Comparison of ENCODE assay signal across 9 cellular contexts in the genomic region with DNA sequence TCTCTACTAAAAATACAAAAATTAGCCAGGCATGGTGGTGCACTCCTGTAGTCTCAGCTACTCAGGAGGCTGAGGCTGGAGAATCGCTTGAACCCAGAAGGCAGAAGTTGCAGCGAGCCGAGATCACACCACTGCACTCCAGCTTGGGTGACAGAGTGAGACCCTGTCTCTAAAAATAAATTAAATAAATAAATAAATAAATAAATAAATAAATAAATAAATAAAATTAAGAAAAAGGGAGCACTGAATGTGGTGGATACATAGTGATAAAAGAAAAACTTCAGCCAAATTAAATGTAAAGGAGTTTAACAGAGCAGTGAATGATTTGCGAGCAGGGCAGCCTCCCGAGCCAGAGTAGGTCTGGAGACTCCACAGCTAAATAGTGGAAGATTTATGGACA. TPM values are rescaled to one million over a fixed set of nuclear protein-coding genes. Genes with fewer than 3 reads are reported as not detected.
"Had no signal": no experiment of that assay in that cellular context is flagged by ENCODE, and none has a peak within 500 bp of the region (broad histone marks: within the 10 kb centered on the region; RNA-seq: fewer than 3 reads in every experiment).

No MANE protein-coding gene starts in this region.

RNA-seq across cellular contexts. Expression of a gene that starts 6.8 kb away (rescaled TPM):
- total RNA-seq: activated B cell treated with CpG ODN at 0.5 μM for 24 hours; activated CD4-positive, alpha-beta memory T cell treated with anti-CD3 and anti-CD28 coated beads for 36 hours; activated CD8-positive, alpha-beta T cell treated with anti-CD3 and anti-CD28 coated beads for 36 hours; activated naive CD4-positive, alpha-beta T cell treated with anti-CD3 and anti-CD28 coated beads for 36 hours; activated naive CD8-positive, alpha-beta T cell treated with anti-CD3 and anti-CD28 coated beads, Interleukin-2, amount 10 ng/mL, durations not matched to agents 7 days and 5 days; ascending aorta; bronchial epithelial cell; chondrocyte had no signal

RNA-seq across cellular contexts. Expression of a gene that starts 24.4 kb away (rescaled TPM):
- total RNA-seq: cardiac muscle cell had no signal
